8 cellular contexts compared by ENCODE assay signal in genomic region chr6:137234505-137234863, GRCh38. TPM values are rescaled to one million over a fixed set of nuclear protein-coding genes. Genes with fewer than 3 reads are reported as not detected.
DNase-seq lines count a peak whose midpoint lies in the region; ATAC-seq and TF ChIP-seq lines count a peak whose summit lies in the region.

No MANE protein-coding gene starts in this region.

- peaks cover 50 to 80% of the 10 kb centered on the region in 2 donors for H3K4me1 Mint-ChIP-seq in stimulated activated naive B cell treated with anti-CD40 and anti-IgM and Interleukin-4, amounts not matched to agents 10 μg/mL and 1 μg/mL and 100 μg/mL, for 72 hours

- no peak for ATAC-seq in right cardiac atrium
- peak; percentile 88 to 91 for ATAC-seq in stimulated activated naive B cell treated with anti-CD40 and anti-IgM and Interleukin-4, amounts not matched to agents 10 μg/mL and 1 μg/mL and 100 μg/mL, for 72 hours (replicated peaks)

- H3K4me3 ChIP-seq in right cardiac atrium (ENCODE audit: low read length) (no peak overlapping the region), breast epithelium (no peak overlapping the region)

- no peak overlapping the region for H3K27ac Mint-ChIP-seq in stimulated activated naive B cell treated with anti-CD40 and anti-IgM and Interleukin-4, amounts not matched to agents 10 μg/mL and 1 μg/mL and 100 μg/mL, for 72 hours

- TF ChIP-seq POLR2A in breast epithelium (IDR thresholded peaks at IDR 0.05) = no peak

- TF ChIP-seq CTCF in breast epithelium (IDR thresholded peaks at IDR 0.05) = no peak

- 61% methylated on average over 4 of the region's 4 CpGs for WGBS in right cardiac atrium

- H3K4me1 ChIP-seq in right cardiac atrium (ENCODE audit: control insufficient read depth, insufficient read depth, low read length) (peaks cover 18% of the 10 kb centered on the region), breast epithelium (peaks cover 3 to 5% of the 10 kb centered on the region in 2 donors)

- peaks cover 10 to 14% of the 10 kb centered on the region in 2 donors for H3K9me3 Mint-ChIP-seq in stimulated activated naive B cell treated with anti-CD40 and anti-IgM and Interleukin-4, amounts not matched to agents 10 μg/mL and 1 μg/mL and 100 μg/mL, for 72 hours

- DNase-seq in right cardiac atrium = no peak
- no peak for DNase-seq in cardiac septum (ENCODE audit: low spot score)
- DNase-seq in Kasumi-1 (lab: John Stamatoyannopoulos, UW) = peak; percentile 53 to 56
- DNase-seq in breast epithelium (ENCODE audit: low spot score in 2 of 2) = no peak
- DNase-seq in stimulated activated naive B cell treated with anti-CD40 and anti-IgM and Interleukin-4, amounts not matched to agents 10 μg/mL and 1 μg/mL and 100 μg/mL, for 72 hours = no peak
- DNase-seq in NK-92 (lab: John Stamatoyannopoulos, UW; ENCODE audit: unreplicated experiment) = no peak
- DNase-seq in ACHN = no peak
- DNase-seq in retina = no peak

- no peaks in the 10 kb centered on the region for H3K27me3 ChIP-seq in right cardiac atrium (ENCODE audit: control insufficient read depth, insufficient read depth)
- no peaks in the 10 kb centered on the region for H3K27me3 ChIP-seq in breast epithelium

- H3K27ac ChIP-seq in right cardiac atrium (ENCODE audit: low read length) (peak overlapping the region; percentile 51), breast epithelium (peak overlapping the region; percentile 76 to 86)

- H3K9me3 ChIP-seq in right cardiac atrium (ENCODE audit: control insufficient read depth, low read length) = no peaks in the 10 kb centered on the region
- no peaks in the 10 kb centered on the region for H3K9me3 ChIP-seq in breast epithelium

- peaks cover 5 to 9% of the 10 kb centered on the region in 2 donors for H3K36me3 Mint-ChIP-seq in stimulated activated naive B cell treated with anti-CD40 and anti-IgM and Interleukin-4, amounts not matched to agents 10 μg/mL and 1 μg/mL and 100 μg/mL, for 72 hours

- no peaks in the 10 kb centered on the region for H3K36me3 ChIP-seq in breast epithelium

- H3K27me3 Mint-ChIP-seq in stimulated activated naive B cell treated with anti-CD40 and anti-IgM and Interleukin-4, amounts not matched to agents 10 μg/mL and 1 μg/mL and 100 μg/mL, for 72 hours = no peaks in the 10 kb centered on the region

- intact Hi-C loops in right cardiac atrium (cut with DNase I) (no loop called here), cardiac septum (cut with DNase I) (no loop called here), breast epithelium (cut with DNase I; ENCODE audit: low total_unique reads) (no loop called here)

- in situ Hi-C loops in ACHN (cut with HindIII; ENCODE audit: low pct_ligation_motif_present, low pct_unique_long_range_greater_than_20kb, low sequenced_read_pairs) = no loop called here

- H3K4me3 Mint-ChIP-seq in stimulated activated naive B cell treated with anti-CD40 and anti-IgM and Interleukin-4, amounts not matched to agents 10 μg/mL and 1 μg/mL and 100 μg/mL, for 72 hours = peak overlapping the region; percentile 35 to 57

RNA-seq across cellular contexts. Expression of gene IFNGR1, which starts 15.3 kb away (rescaled TPM):
- 100 to 1,000 TPM; 115 to 157 (median 141) TPM for total RNA-seq in right cardiac atrium
- polyA plus RNA-seq in right cardiac atrium = 125 TPM
- total RNA-seq in cardiac septum = 60.1 TPM
- 100 to 1,000 TPM; 126 to 207 (median 144) TPM for total RNA-seq in breast epithelium

Comparison
In these comparisons a context has a peak if more than half of its experiments do, and no peak if none do; other contexts are left out.
1. ATAC-seq: peak in stimulated activated naive B cell treated with anti-CD40 and anti-IgM and Interleukin-4, amounts not matched to agents 10 μg/mL and 1 μg/mL and 100 μg/mL, for 72 hours (2 of 2); none in right cardiac atrium (0 of 2).
2. DNase-seq: peak in Kasumi-1 (2 of 2); none in right cardiac atrium (0 of 3), cardiac septum (single experiment), breast epithelium (0 of 2), stimulated activated naive B cell treated with anti-CD40 and anti-IgM and Interleukin-4, amounts not matched to agents 10 μg/mL and 1 μg/mL and 100 μg/mL, for 72 hours (single experiment), NK-92 (single experiment), ACHN (single experiment) and retina (single experiment).